In genomic region chr6:167849846-167850459, GRCh38 we compare ENCODE assay signal across 10 cellular contexts. TPM values are rescaled to one million over a fixed set of nuclear protein-coding genes. Genes with fewer than 3 reads are reported as not detected.
DNase-seq lines count a peak whose midpoint lies in the region; ATAC-seq and TF ChIP-seq lines count a peak whose summit lies in the region.
"Had no signal": no experiment of that assay in that cellular context is flagged by ENCODE, and none has a peak within 500 bp of the region (broad histone marks: within the 10 kb centered on the region; RNA-seq: fewer than 3 reads in every experiment).

No MANE protein-coding gene starts in this region.

- no peak for TF ChIP-seq POLR2A in sigmoid colon (IDR thresholded peaks at IDR 0.05)

- H3K27me3 ChIP-seq in sigmoid colon: no peaks in the 10 kb centered on the region

- no peak for TF ChIP-seq CTCF in mucosa of descending colon (IDR thresholded peaks at IDR 0.05)
- TF ChIP-seq CTCF in sigmoid colon (IDR thresholded peaks at IDR 0.05): no peak

- H3K9me3 Mint-ChIP-seq in T-helper 2 cell treated with Interferon-gamma antibody and Interleukin-4, amounts not matched to agents 5 μg/mL and 100 μg/mL, for 36 hours: no peaks in the 10 kb centered on the region
- H3K9me3 Mint-ChIP-seq: dendritic cell treated with granulocyte-macrophage colony-stimulating factor and Interleukin-4, amounts not matched to agents 40 ng/mL and 50 ng/mL, for 4 days had no signal

- no peaks in the 10 kb centered on the region for H3K36me3 ChIP-seq in mucosa of descending colon (ENCODE audit: low read depth)
- no peaks in the 10 kb centered on the region for H3K36me3 ChIP-seq in sigmoid colon

- intact Hi-C loops in mucosa of descending colon (cut with DNase I, micrococcal nuclease): no loop called here
- intact Hi-C loops in sigmoid colon (cut with DNase I): no loop called here

- H3K4me1 ChIP-seq in mucosa of descending colon (ENCODE audit: low read depth) (peaks cover 5% of the 10 kb centered on the region), sigmoid colon (peaks cover 0 to 55% (median 36%) of the 10 kb centered on the region in 4 donors)

- no peak for TF ChIP-seq EP300 in sigmoid colon (IDR thresholded peaks at IDR 0.05)

- H3K9me3 ChIP-seq in mucosa of descending colon (no peaks in the 10 kb centered on the region), sigmoid colon (no peaks in the 10 kb centered on the region)

- peaks cover 30% of the 10 kb centered on the region for H3K27me3 Mint-ChIP-seq in T-helper 2 cell treated with Interferon-gamma antibody and Interleukin-4, amounts not matched to agents 5 μg/mL and 100 μg/mL, for 36 hours (ENCODE audit: low read depth)

- no peak overlapping the region for H3K4me3 Mint-ChIP-seq in T-helper 2 cell treated with Interferon-gamma antibody and Interleukin-4, amounts not matched to agents 5 μg/mL and 100 μg/mL, for 36 hours
- H3K4me3 Mint-ChIP-seq: dendritic cell treated with granulocyte-macrophage colony-stimulating factor and Interleukin-4, amounts not matched to agents 40 ng/mL and 50 ng/mL, for 4 days had no signal

- H3K27ac ChIP-seq in sigmoid colon: peak overlapping the region in 2 of 4 donors; percentile 7 to 20
- H3K27ac ChIP-seq: HL-60 had no signal

- peak; percentile 64 for ATAC-seq in mucosa of descending colon
- no peak for ATAC-seq in GM19395 (IDR thresholded peaks at IDR 0.05; ENCODE audit: unreplicated experiment)

- no peak overlapping the region for H3K27ac Mint-ChIP-seq in T-helper 2 cell treated with Interferon-gamma antibody and Interleukin-4, amounts not matched to agents 5 μg/mL and 100 μg/mL, for 36 hours
- H3K27ac Mint-ChIP-seq: dendritic cell treated with granulocyte-macrophage colony-stimulating factor and Interleukin-4, amounts not matched to agents 40 ng/mL and 50 ng/mL, for 4 days had no signal

- no peak overlapping the region for H3K4me3 ChIP-seq in mucosa of descending colon
- no peak overlapping the region for H3K4me3 ChIP-seq in sigmoid colon

- 27 to 59% methylated on average over 4 of the region's 4 CpGs for WGBS in sigmoid colon, 2 donors

- DNase-seq in Daoy (ENCODE audit: low read depth) (peak; percentile 52), NCI-H2029 (lab: John Stamatoyannopoulos, UW) (peak; percentile 69), dermis blood vessel endothelial cell (peak; percentile 68), mucosa of descending colon (no peak), hepatic stellate cell (ENCODE audit: low spot score) (no peak), sigmoid colon (no peak)
- DNase-seq in T-helper 2 cell treated with Interferon-gamma antibody and Interleukin-4, amounts not matched to agents 5 μg/mL and 100 μg/mL, for 36 hours (ENCODE audit: low spot score): no peak

- H3K4me1 Mint-ChIP-seq in T-helper 2 cell treated with Interferon-gamma antibody and Interleukin-4, amounts not matched to agents 5 μg/mL and 100 μg/mL, for 36 hours (ENCODE audit: low read depth): peaks cover 1% of the 10 kb centered on the region

- H3K36me3 Mint-ChIP-seq in T-helper 2 cell treated with Interferon-gamma antibody and Interleukin-4, amounts not matched to agents 5 μg/mL and 100 μg/mL, for 36 hours (ENCODE audit: low read depth): no peaks in the 10 kb centered on the region

RNA-seq across cellular contexts. Expression of gene AFDN, which starts 23.2 kb away (rescaled TPM):
- total RNA-seq in Daoy (2014; rRNA removed; shearing (Covaris generic)): 19.5 and 24.1 TPM in 2 replicates
- total RNA-seq in dermis blood vessel endothelial cell: 166 and 169 TPM in 2 replicates
- 100 to 1,000 TPM; 168 to 231 (median 208) TPM for total RNA-seq in mucosa of descending colon
- 100 to 1,000 TPM in 2 of 4 donors, 10 to 100 TPM in 2; 83.6 to 104 (median 95.1) TPM for total RNA-seq in sigmoid colon
- 10 to 100 TPM; 43.2 to 64.5 (median 44.4) TPM for polyA plus RNA-seq in sigmoid colon

Comparison
In these comparisons a context has a peak if more than half of its experiments do, and no peak if none do; other contexts are left out.
1. DNase-seq: peak in Daoy (single experiment), NCI-H2029 (single experiment) and dermis blood vessel endothelial cell (single experiment); none in mucosa of descending colon (0 of 3), T-helper 2 cell treated with Interferon-gamma antibody and Interleukin-4, amounts not matched to agents 5 μg/mL and 100 μg/mL, for 36 hours (single experiment), hepatic stellate cell (single experiment) and sigmoid colon (single experiment).